In the genomic region with DNA sequence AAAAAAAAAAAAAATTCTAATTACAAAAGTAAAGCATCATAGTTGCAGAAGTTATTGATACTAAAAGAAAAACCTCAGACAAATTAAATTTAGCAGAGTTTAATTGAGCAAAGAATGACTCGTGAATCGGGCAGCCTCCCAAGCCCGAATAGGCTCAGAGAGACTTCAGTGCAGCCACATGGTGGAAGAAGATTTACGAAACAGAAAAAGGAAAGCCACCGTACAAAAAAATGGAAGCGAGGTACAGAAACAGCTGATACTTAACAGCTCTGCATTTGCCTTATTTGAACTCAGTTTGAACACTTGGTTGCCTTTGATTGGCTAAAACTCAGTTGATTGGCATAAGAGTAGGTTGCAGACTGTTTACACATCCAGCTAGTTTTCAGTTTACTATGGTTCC, we compare ENCODE assay signal across 12 cellular contexts. TPM values are rescaled to one million over a fixed set of nuclear protein-coding genes. Genes with fewer than 3 reads are reported as not detected.
A peak's percentile ranks its signal among the peaks of the same experiment; 100 is the strongest.
DNase-seq lines count a peak whose midpoint lies in the region; ATAC-seq and TF ChIP-seq lines count a peak whose summit lies in the region.
"Had no signal": no experiment of that assay in that cellular context is flagged by ENCODE, and none has a peak within 500 bp of the region (broad histone marks: within the 10 kb centered on the region; RNA-seq: fewer than 3 reads in every experiment).

No MANE protein-coding gene starts in this region.

- H3K27ac Mint-ChIP-seq in activated CD4-positive, alpha-beta memory T cell treated with anti-CD3 and anti-CD28 coated beads, Interleukin-2, amount 10 ng/mL, durations not matched to agents 7 days and 5 days = peak overlapping the region; percentile 100
- H3K27ac Mint-ChIP-seq in natural killer cell = peak overlapping the region; percentile 82 to 96

- no peaks in the 10 kb centered on the region for H3K27me3 Mint-ChIP-seq in activated CD4-positive, alpha-beta memory T cell treated with anti-CD3 and anti-CD28 coated beads, Interleukin-2, amount 10 ng/mL, durations not matched to agents 7 days and 5 days
- H3K27me3 Mint-ChIP-seq in natural killer cell (ENCODE audit: low read depth in 2 of 2) = no peaks in the 10 kb centered on the region

- CTCF ChIA-PET in activated CD4-positive, alpha-beta memory T cell treated with anti-CD3 and anti-CD28 coated beads, Interleukin-2, amount 10 ng/mL, durations not matched to agents 7 days and 5 days (lab: Charles Lee) = interaction anchor here (0.6 to 2.4 kb wide), 5 partner anchors 8 to 54 kb away, joined by 3 to 14 read pairs (median 5); a partner anchor contains a TSS
- CTCF ChIA-PET in GM10248 (lab: Yijun Ruan, JAX) = interaction anchor here (1.1 to 2.0 kb wide), 5 partner anchors 9 to 14 kb away, joined by 3 to 10 read pairs (median 5); no protein-coding TSS in a partner anchor

- ATAC-seq in GM18502 (IDR thresholded peaks at IDR 0.05; ENCODE audit: poor library complexity, unreplicated experiment) = peak; percentile 32
- ATAC-seq in HG02798 (IDR thresholded peaks at IDR 0.05; ENCODE audit: poor library complexity, unreplicated experiment) = peak; percentile 50
- ATAC-seq in natural killer cell = no peak

- TF ChIP-seq CTCF in natural killer cell (IDR thresholded peaks at IDR 0.05) = no peak
- TF ChIP-seq CTCF in GM10248 (IDR thresholded peaks at IDR 0.05; ENCODE audit: control extremely low read depth, extremely low read depth, low read depth, missing control alignments) = no peak

- H3K36me3 Mint-ChIP-seq in activated CD4-positive, alpha-beta memory T cell treated with anti-CD3 and anti-CD28 coated beads, Interleukin-2, amount 10 ng/mL, durations not matched to agents 7 days and 5 days (ENCODE audit: low read depth) = peaks cover 55% of the 10 kb centered on the region
- H3K36me3 Mint-ChIP-seq in natural killer cell = no peaks in the 10 kb centered on the region

- in situ Hi-C loops in G401 (cut with HindIII; ENCODE audit: low sequenced_read_pairs) = no loop called here

- H3K4me1 Mint-ChIP-seq in activated CD4-positive, alpha-beta memory T cell treated with anti-CD3 and anti-CD28 coated beads, Interleukin-2, amount 10 ng/mL, durations not matched to agents 7 days and 5 days = peaks cover 90% of the 10 kb centered on the region
- H3K4me1 Mint-ChIP-seq in natural killer cell = peaks cover 25 to 32% of the 10 kb centered on the region in 2 donors

- intact Hi-C loops in natural killer cell (cut with micrococcal nuclease) = no loop called here

- POLR2A ChIA-PET in activated CD4-positive, alpha-beta memory T cell treated with anti-CD3 and anti-CD28 coated beads, Interleukin-2, amount 10 ng/mL, durations not matched to agents 7 days and 5 days (lab: Charles Lee) = interaction anchor here (0.8 to 12.2 kb wide), 6 partner anchors 11 to 1256 kb away, joined by 3 to 192 read pairs (median 4); a partner anchor contains a TSS
- POLR2A ChIA-PET in GM10248 (lab: Yijun Ruan, JAX) = interaction anchor here (0.7 kb wide), 1 partner anchor 59 kb away, joined by 5 read pairs; no protein-coding TSS in a partner anchor

- peak overlapping the region; percentile 76 for H3K4me3 Mint-ChIP-seq in activated CD4-positive, alpha-beta memory T cell treated with anti-CD3 and anti-CD28 coated beads, Interleukin-2, amount 10 ng/mL, durations not matched to agents 7 days and 5 days
- H3K4me3 Mint-ChIP-seq in natural killer cell = peak overlapping the region; percentile 83

- no peak for DNase-seq in activated CD4-positive, alpha-beta memory T cell treated with anti-CD3 and anti-CD28 coated beads, Interleukin-2, amount 10 ng/mL, durations not matched to agents 7 days and 5 days
- DNase-seq in natural killer cell = no peak
- DNase-seq in GM10248 (ENCODE audit: extremely low spot score) = no peak
- DNase-seq in medulla oblongata (ENCODE audit: extremely low spot score) = no peak
- no peak for DNase-seq in SHP77 (lab: John Stamatoyannopoulos, UW)
- no peak for DNase-seq in G401 (ENCODE audit: low spot score)
- DNase-seq: activated effector memory CD4-positive, alpha-beta T cell treated with anti-CD3 and anti-CD28 coated beads, Interleukin-2, amount 50 U/mL, for 16 hours; GOT3; kidney; NCI-H510A treated with DMSO at 0.1 percent for 48 hours had no signal

- H3K9me3 Mint-ChIP-seq in activated CD4-positive, alpha-beta memory T cell treated with anti-CD3 and anti-CD28 coated beads, Interleukin-2, amount 10 ng/mL, durations not matched to agents 7 days and 5 days = no peaks in the 10 kb centered on the region
- H3K9me3 Mint-ChIP-seq in natural killer cell = no peaks in the 10 kb centered on the region

RNA-seq across cellular contexts. Expression of a gene that starts 12.9 kb away (rescaled TPM):
- 10 to 100 TPM; 14.1 to 14.7 TPM for total RNA-seq in activated CD4-positive, alpha-beta memory T cell treated with anti-CD3 and anti-CD28 coated beads, Interleukin-2, amount 10 ng/mL, durations not matched to agents 7 days and 5 days
- 1 to 10 TPM; 2.4 to 5.6 (median 3.8) TPM for total RNA-seq in natural killer cell
- total RNA-seq in G401 (2014; rRNA removed; shearing (Covaris generic)) = not detected in 2 replicates

RNA-seq across cellular contexts. Expression of a gene that starts 54.2 kb away (rescaled TPM):
- total RNA-seq in activated CD4-positive, alpha-beta memory T cell treated with anti-CD3 and anti-CD28 coated beads, Interleukin-2, amount 10 ng/mL, durations not matched to agents 7 days and 5 days = 10 to 100 TPM; 45.5 to 47.9 TPM
- 100 to 1,000 TPM in 2 of 3 donors, 10 to 100 TPM in 1; 92.0 to 104 (median 102) TPM for total RNA-seq in natural killer cell
- total RNA-seq in G401 (2014; rRNA removed; shearing (Covaris generic)) = 41.0 and 71.7 TPM in 2 replicates

Comparison
In these comparisons a context has a peak if more than half of its experiments do, and no peak if none do; other contexts are left out.
1. ATAC-seq: peak in GM18502 (single experiment) and HG02798 (single experiment); none in natural killer cell (0 of 3).